In genomic region chr5:98463676-98464075, GRCh38 we compare ENCODE assay signal across 27 cellular contexts.
"Had no signal": no experiment of that assay in that cellular context is flagged by ENCODE, and none has a peak within 500 bp of the region (broad histone marks: within the 10 kb centered on the region; RNA-seq: fewer than 3 reads in every experiment).

No MANE protein-coding gene starts in this region.

- H3K27ac Mint-ChIP-seq: effector memory CD8-positive, alpha-beta T cell; memory B cell; nephron; neural progenitor cell had no signal

- H3K36me3 Mint-ChIP-seq: memory B cell, naive B cell, neural progenitor cell had no signal

- H3K4me2 ChIP-seq: neural progenitor cell, smooth muscle cell had no signal

- H3K9me3 Mint-ChIP-seq: nephron, neural progenitor cell had no signal

- H3K9ac ChIP-seq: neural progenitor cell had no signal

- H3K4me3 ChIP-seq: esophagus muscularis mucosa, heart right ventricle, left ventricle myocardium inferior, lower lobe of right lung, neural progenitor cell, prostate gland, right atrium auricular region, smooth muscle cell, stomach, thyroid gland, vagina had no signal

- H2AFZ ChIP-seq: neural progenitor cell had no signal

- H3K4me3 Mint-ChIP-seq: effector memory CD8-positive, alpha-beta T cell; memory B cell; naive B cell; nephron; neural progenitor cell had no signal

- H3K36me3 ChIP-seq: esophagus muscularis mucosa, heart right ventricle, left ventricle myocardium inferior, lower lobe of right lung, neural progenitor cell, prostate gland, right atrium auricular region, stomach, thyroid gland, vagina had no signal

- H3K4me1 ChIP-seq: esophagus muscularis mucosa, left ventricle myocardium inferior, lower lobe of right lung, neural progenitor cell, prostate gland, right atrium auricular region, stomach, thyroid gland, vagina had no signal

- ATAC-seq: effector memory CD8-positive, alpha-beta T cell; heart right ventricle; lower lobe of right lung; sciatic nerve had no signal

- H3K4me1 Mint-ChIP-seq: nephron, neural progenitor cell had no signal

- H3K27ac ChIP-seq: esophagus muscularis mucosa, heart right ventricle, left ventricle myocardium inferior, lower lobe of right lung, neural progenitor cell, prostate gland, right atrium auricular region, stomach, thyroid gland, vagina had no signal

- DNase-seq: cortex of kidney; effector memory CD8-positive, alpha-beta T cell; foreskin melanocyte; glutamatergic neuron; heart right ventricle; hippocampal formation; kidney glomerular epithelial cell; left ventricle myocardium inferior; lower lobe of right lung; naive B cell; stimulated activated CD4-positive, alpha-beta T cell treated with anti-CD3 and anti-CD28 coated beads, Interleukin-12 subunit alpha, Interleukin-12 subunit beta, amount 100 ng/mL, for 4 hours; stimulated activated CD4-positive, alpha-beta T cell treated with anti-CD3 and anti-CD28 coated beads, Interleukin-1b, Interleukin-23, amount 100 ng/mL, for 48 hours; stimulated activated CD4-positive, alpha-beta T cell treated with anti-CD3 and anti-CD28 coated beads, Interleukin-4, amount 100 ng/mL, for 1 hour; stimulated activated CD8-positive, alpha-beta memory T cell treated with anti-CD3 and anti-CD28 coated beads, Interleukin-4, amount 100 ng/mL, for 48 hours; stimulated activated naive CD4-positive, alpha-beta T cell treated with Interleukin-2 at 50 U/mL for 16 hours; stomach; thyroid gland; trophoblast cell had no signal

- H3K9me3 ChIP-seq: esophagus muscularis mucosa, heart right ventricle, left ventricle myocardium inferior, lower lobe of right lung, prostate gland, right atrium auricular region, stomach, thyroid gland, vagina had no signal

- H3K27me3 Mint-ChIP-seq: effector memory CD8-positive, alpha-beta T cell had no signal

- H3K27me3 ChIP-seq: esophagus muscularis mucosa, heart right ventricle, neural progenitor cell, right atrium auricular region, stomach, thyroid gland, vagina had no signal
